In genomic region chr12:122099856-122100255, GRCh38 we compare ENCODE assay signal across 1 cellular context.
TF ChIP-seq lines count a peak whose summit lies in the region.

No MANE protein-coding gene starts in this region.

TF ChIP-seq in GM12878, 131 proteins besides CTCF, POLR2A, EP300 and RAD21 (continued from another document):
- TF ChIP-seq BCLAF1 (IDR thresholded peaks at IDR 0.05) (no peak), KDM1A (IDR thresholded peaks at IDR 0.05; ENCODE audit: borderline replicate concordance) (no peak), NFYA (IDR thresholded peaks at IDR 0.05; ENCODE audit: borderline replicate concordance, low read depth, low read length) (no peak), ESRRA (IDR thresholded peaks at IDR 0.05; ENCODE audit: low read length) (no peak)
- TF ChIP-seq, protein P1, sequence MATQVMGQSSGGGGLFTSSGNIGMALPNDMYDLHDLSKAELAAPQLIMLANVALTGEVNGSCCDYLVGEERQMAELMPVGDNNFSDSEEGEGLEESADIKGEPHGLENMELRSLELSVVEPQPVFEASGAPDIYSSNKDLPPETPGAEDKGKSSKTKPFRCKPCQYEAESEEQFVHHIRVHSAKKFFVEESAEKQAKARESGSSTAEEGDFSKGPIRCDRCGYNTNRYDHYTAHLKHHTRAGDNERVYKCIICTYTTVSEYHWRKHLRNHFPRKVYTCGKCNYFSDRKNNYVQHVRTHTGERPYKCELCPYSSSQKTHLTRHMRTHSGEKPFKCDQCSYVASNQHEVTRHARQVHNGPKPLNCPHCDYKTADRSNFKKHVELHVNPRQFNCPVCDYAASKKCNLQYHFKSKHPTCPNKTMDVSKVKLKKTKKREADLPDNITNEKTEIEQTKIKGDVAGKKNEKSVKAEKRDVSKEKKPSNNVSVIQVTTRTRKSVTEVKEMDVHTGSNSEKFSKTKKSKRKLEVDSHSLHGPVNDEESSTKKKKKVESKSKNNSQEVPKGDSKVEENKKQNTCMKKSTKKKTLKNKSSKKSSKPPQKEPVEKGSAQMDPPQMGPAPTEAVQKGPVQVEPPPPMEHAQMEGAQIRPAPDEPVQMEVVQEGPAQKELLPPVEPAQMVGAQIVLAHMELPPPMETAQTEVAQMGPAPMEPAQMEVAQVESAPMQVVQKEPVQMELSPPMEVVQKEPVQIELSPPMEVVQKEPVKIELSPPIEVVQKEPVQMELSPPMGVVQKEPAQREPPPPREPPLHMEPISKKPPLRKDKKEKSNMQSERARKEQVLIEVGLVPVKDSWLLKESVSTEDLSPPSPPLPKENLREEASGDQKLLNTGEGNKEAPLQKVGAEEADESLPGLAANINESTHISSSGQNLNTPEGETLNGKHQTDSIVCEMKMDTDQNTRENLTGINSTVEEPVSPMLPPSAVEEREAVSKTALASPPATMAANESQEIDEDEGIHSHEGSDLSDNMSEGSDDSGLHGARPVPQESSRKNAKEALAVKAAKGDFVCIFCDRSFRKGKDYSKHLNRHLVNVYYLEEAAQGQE (IDR thresholded peaks at IDR 0.05; ENCODE audit: low read depth, low read length): no peak
